15 cellular contexts compared by ENCODE assay signal in genomic region chr2:68255736-68256450, GRCh38. TPM values are rescaled to one million over a fixed set of nuclear protein-coding genes. Genes with fewer than 3 reads are reported as not detected.
A peak's percentile ranks its signal among the peaks of the same experiment; 100 is the strongest.
DNase-seq lines count a peak whose midpoint lies in the region; ATAC-seq, FAIRE-seq and TF ChIP-seq lines count a peak whose summit lies in the region.
"Had no signal": no experiment of that assay in that cellular context is flagged by ENCODE, and none has a peak within 500 bp of the region (broad histone marks: within the 10 kb centered on the region; RNA-seq: fewer than 3 reads in every experiment).

No MANE protein-coding gene starts in this region.

- H3K79me1 ChIP-seq in mesenchymal stem cell (replicated peaks; ENCODE audit: low read length, poor library complexity, severe bottlenecking) = no peaks in the 10 kb centered on the region

- DNase-seq in CD14-positive monocyte (ENCODE audit: low spot score) (no peak), HT1080 (ENCODE audit: low read depth) (peak; percentile 51), K562 (ENCODE audit: extremely low read depth in 1 of 4, low spot score in 3 of 4) (no peak), mesenchymal stem cell (no peak), occipital lobe (lab: John Stamatoyannopoulos, UW) (no peak), NCI-H1105 (lab: John Stamatoyannopoulos, UW) (no peak), NCI-H748 (lab: John Stamatoyannopoulos, UW; ENCODE audit: unreplicated experiment) (no peak)
- DNase-seq in activated CD8-positive, alpha-beta memory T cell treated with anti-CD3 and anti-CD28 coated beads for 24 hours = no peak
- DNase-seq: activated naive CD4-positive, alpha-beta T cell treated with anti-CD3 and anti-CD28 coated beads, Interleukin-2, amount 10 ng/mL, durations not matched to agents 7 days and 5 days; CD8-positive, alpha-beta memory T cell; kidney; NCI-H1417 treated with DMSO at 0.1 percent for 48 hours; NCI-H510A; right lobe of liver had no signal

- H3K4me2 ChIP-seq in K562 (ENCODE audit: insufficient read depth, low read length) (no peak overlapping the region), mesenchymal stem cell (ENCODE audit: low read length, poor library complexity, severe bottlenecking) (no peak overlapping the region)

- ATAC-seq in K562 = no peak
- ATAC-seq: gastroesophageal sphincter, right lobe of liver had no signal

- WGBS in K562 (ENCODE audit: insufficient coverage, low coverage, missing lambda C conversion rate) = 93% methylated on average over 1 of the region's 1 CpG
- 74% methylated on average over 1 of the region's 1 CpG for WGBS in mesenchymal stem cell

- no peak for TF ChIP-seq POLR2A in K562 (conservative IDR thresholded peaks at IDR 0.05)

- no peak overlapping the region for H3K14ac ChIP-seq in mesenchymal stem cell (ENCODE audit: low read length in 2 of 2)

- H3K4me1 Mint-ChIP-seq in CD14-positive monocyte = peaks cover 24% of the 10 kb centered on the region

- no peak for TF ChIP-seq RAD21 in K562 (CRISPR knock-in tag; conservative IDR thresholded peaks at IDR 0.05 in 1 of 2, IDR thresholded peaks at IDR 0.05 in 1 of 2)

- peaks cover 0 to 5% (median 0%) of the 10 kb centered on the region in 3 donors for H3K27me3 Mint-ChIP-seq in CD14-positive monocyte (ENCODE audit: low read depth in 3 of 3)

- H2BK120ac ChIP-seq in mesenchymal stem cell (ENCODE audit: low read depth, low read length) = no peak overlapping the region

- H2BK5ac ChIP-seq in mesenchymal stem cell (ENCODE audit: low read depth, low read length, poor library complexity, severe bottlenecking) = no peak overlapping the region

- no peaks in the 10 kb centered on the region for H3K9me1 ChIP-seq in K562 (ENCODE audit: control insufficient read depth, insufficient read depth, low read length)

- intact Hi-C loops in CD14-positive monocyte (cut with micrococcal nuclease) (loop anchor here in 1 of 2 donors (10.0 kb wide), 2 partner anchors 169 to 191 kb away; partner anchors contain the start of gene C1D), K562 (cut with micrococcal nuclease) (no loop called here)

- no peak overlapping the region for H3K27ac ChIP-seq in K562 (ENCODE audit: extremely low read depth, low read depth, low read length)
- no peak overlapping the region for H3K27ac ChIP-seq in mesenchymal stem cell (ENCODE audit: low read length, poor library complexity, severe bottlenecking)
- H3K27ac ChIP-seq: gastroesophageal sphincter, right lobe of liver had no signal

- H2AFZ ChIP-seq in K562 (ENCODE audit: low read depth, low read length) (no peak overlapping the region), mesenchymal stem cell (ENCODE audit: low read depth, low read length) (no peak overlapping the region)

- H3K4me1 ChIP-seq in K562 (replicated peaks in 1 of 2; ENCODE audit: control insufficient read depth in 2 of 2, insufficient read depth in 2 of 2, low read length in 2 of 2) (peaks cover 4 to 15% of the 10 kb centered on the region in 2 experiments; a peak in 4 of 5 replicates), mesenchymal stem cell (ENCODE audit: control insufficient read depth, insufficient read depth, low read depth, low read length) (no peaks in the 10 kb centered on the region)
- H3K4me1 ChIP-seq: right lobe of liver had no signal

- H2BK12ac ChIP-seq in mesenchymal stem cell (ENCODE audit: low read length in 2 of 2) = no peak overlapping the region

- no peak overlapping the region for H3K4me3 Mint-ChIP-seq in CD14-positive monocyte
- H3K4me3 Mint-ChIP-seq: activated naive CD4-positive, alpha-beta T cell treated with anti-CD3 and anti-CD28 coated beads, Interleukin-2, amount 10 ng/mL, durations not matched to agents 7 days and 5 days; CD8-positive, alpha-beta memory T cell had no signal

- peak overlapping the region in 4 of 7 donors; percentile 6 to 68 (median 44) for H3K27ac Mint-ChIP-seq in CD14-positive monocyte
- H3K27ac Mint-ChIP-seq: activated naive CD4-positive, alpha-beta T cell treated with anti-CD3 and anti-CD28 coated beads, Interleukin-2, amount 10 ng/mL, durations not matched to agents 7 days and 5 days had no signal

- in situ Hi-C loops in K562 (cut with MboI) = no loop called here

- H2AK5ac ChIP-seq in mesenchymal stem cell (ENCODE audit: low read length, severe bottlenecking) = no peak overlapping the region

- no TSS peak for BruUV-seq in K562 (replicated peaks; lab: Mats Ljungman, UMichigan)

- H4K91ac ChIP-seq in mesenchymal stem cell (ENCODE audit: low read length) = no peak overlapping the region

- no peak overlapping the region for H3K9ac ChIP-seq in K562 (ENCODE audit: insufficient read depth in 1 of 2, low read depth in 2 of 2, low read length in 2 of 2)
- peak overlapping the region; percentile 54 for H3K9ac ChIP-seq in mesenchymal stem cell (ENCODE audit: low read length)

- peaks cover 36% of the 10 kb centered on the region for H3K79me2 ChIP-seq in K562 (ENCODE audit: control insufficient read depth, insufficient read depth, low read length)

- H3K27me3 ChIP-seq in K562 (ENCODE audit: control insufficient read depth in 2 of 2, insufficient read depth in 2 of 2, low read length in 2 of 2) = no peaks in the 10 kb centered on the region
- H3K27me3 ChIP-seq in mesenchymal stem cell (ENCODE audit: control insufficient read depth in 1 of 2, insufficient read depth in 1 of 2, low read length in 2 of 2) = no peaks in the 10 kb centered on the region
- H3K27me3 ChIP-seq: gastroesophageal sphincter, right lobe of liver had no signal

- no peak for FAIRE-seq in K562 (lab: Jason Lieb, UNC)
- FAIRE-seq: kidney had no signal

- H3K18ac ChIP-seq in mesenchymal stem cell (ENCODE audit: low read depth in 1 of 2, low read length in 2 of 2) = no peak overlapping the region

- H3K23ac ChIP-seq in mesenchymal stem cell (ENCODE audit: low read length in 2 of 2) = no peak overlapping the region

- no peak overlapping the region for H4K8ac ChIP-seq in mesenchymal stem cell (ENCODE audit: low read length)

- H3K4me3 ChIP-seq in K562 = no peak overlapping the region
- H3K4me3 ChIP-seq in mesenchymal stem cell (ENCODE audit: insufficient read depth in 1 of 2, low read depth in 1 of 2, low read length in 2 of 2) = no peak overlapping the region
- H3K4me3 ChIP-seq: gastroesophageal sphincter, right lobe of liver had no signal

- POLR2A ChIA-PET in K562 (lab: Yijun Ruan, JAX) = no interaction called here

- H3K36me3 ChIP-seq in K562 (ENCODE audit: control insufficient read depth, insufficient read depth, low read length) (peaks cover under 1% of the 10 kb centered on the region), mesenchymal stem cell (ENCODE audit: control insufficient read depth in 1 of 2, insufficient read depth in 2 of 2, low read depth in 1 of 2, low read length in 2 of 2) (no peaks in the 10 kb centered on the region)
- H3K36me3 ChIP-seq: gastroesophageal sphincter, right lobe of liver had no signal

- TF ChIP-seq EP300 in K562 (IDR thresholded peaks at IDR 0.05; ENCODE audit: low read length) = no peak

- no peak overlapping the region for H2BK15ac ChIP-seq in mesenchymal stem cell (ENCODE audit: low read depth, poor library complexity, severe bottlenecking)

- TF ChIP-seq CTCF in CD14-positive monocyte (IDR thresholded peaks at IDR 0.05) (no peak), K562 (IDR thresholded peaks at IDR 0.05 in 2 of 3, conservative IDR thresholded peaks at IDR 0.05 in 1 of 3; ENCODE audit: insufficient read depth in 2 of 3, low read depth in 1 of 3, low read length in 3 of 3) (no peak)

- H3K36me3 Mint-ChIP-seq in CD14-positive monocyte = no peaks in the 10 kb centered on the region

- no peak overlapping the region for H3K4ac ChIP-seq in mesenchymal stem cell (ENCODE audit: low read depth in 1 of 2, low read length in 2 of 2)

- H3K9me3 ChIP-seq in K562 (replicated peaks; ENCODE audit: control insufficient read depth, insufficient read depth, low read depth, low read length) (no peaks in the 10 kb centered on the region), mesenchymal stem cell (ENCODE audit: control insufficient read depth, low read length) (no peaks in the 10 kb centered on the region)
- H3K9me3 ChIP-seq: gastroesophageal sphincter, right lobe of liver had no signal

- CTCF ChIA-PET in K562 (lab: Yijun Ruan, JAX; ENCODE audit: low intra/inter-chr PET ratio) = no interaction called here

- peaks cover 0 to 3% (median 0%) of the 10 kb centered on the region in 7 donors for H3K9me3 Mint-ChIP-seq in CD14-positive monocyte
- H3K9me3 Mint-ChIP-seq: activated naive CD4-positive, alpha-beta T cell treated with anti-CD3 and anti-CD28 coated beads, Interleukin-2, amount 10 ng/mL, durations not matched to agents 7 days and 5 days; CD8-positive, alpha-beta memory T cell had no signal

- peaks cover 3% of the 10 kb centered on the region; the same call in 1 of the 2 replicates for H4K20me1 ChIP-seq in K562 (replicated peaks; ENCODE audit: control insufficient read depth, insufficient read depth, low read length)

RNA-seq across cellular contexts. Expression of gene PPP3R1, which starts 3.6 kb away (rescaled TPM):
- 10 to 100 TPM in 1 of 2 donors, 1 to 10 TPM in 1; 8.7 to 10.7 TPM for polyA plus RNA-seq in CD14-positive monocyte
- 13.1 and 22.4 TPM in 2 replicates for total RNA-seq in HT1080 (2014; rRNA removed; shearing (Covaris generic))
- 55.6 and 69.2 TPM in 2 replicates for polyA plus RNA-seq in HT1080 (2015; cell fraction: cytosol; rRNA removed)
- polyA plus RNA-seq in HT1080 (2015; cell fraction: nucleus; rRNA removed) = 39.8 and 56.5 TPM in 2 replicates
- total RNA-seq in K562 (2011; cell fraction: chromatin; rRNA removed; ENCODE audit: low replicate concordance) = 5.5 and 20.3 TPM in 2 replicates
- total RNA-seq in K562 (2011; cell fraction: nucleolus; rRNA removed) = 4.0 and 5.4 TPM in 2 replicates
- 16.5 and 35.3 TPM in 2 replicates for total RNA-seq in K562 (2011; cell fraction: nucleoplasm; rRNA removed)
- 10.5 and 12.5 TPM in 2 replicates for total RNA-seq in K562 (2014; rRNA removed)
- 38.1 and 44.4 TPM in 2 replicates for total RNA-seq in K562 (2014; rRNA removed; fragmentation: Illumina TruSeq; extraction: Trizol)
- 29.3 and 30.0 TPM in 2 replicates for total RNA-seq in K562 (2015; rRNA removed; fragmentation: Illumina TruSeq; extraction: Trizol)
- total RNA-seq in K562 (2021) = 69.5 and 70.0 TPM in 2 replicates
- 6.9 and 22.2 TPM in 2 replicates for polyA plus RNA-seq in K562 (2011; rRNA removed)
- polyA plus RNA-seq in K562 (2011; cell fraction: cytosol; rRNA removed) = 4.3 and 6.2 TPM in 2 replicates
- 4.3 and 5.0 TPM in 2 replicates for polyA plus RNA-seq in K562 (2011; cell fraction: nucleus; rRNA removed)
- 39.5 and 45.7 TPM in 2 replicates for polyA plus RNA-seq in K562 (2012)
- polyA plus RNA-seq in K562 (2014; fragmentation: Illumina TruSeq; extraction: Trizol) = 44.2 and 48.8 TPM in 2 replicates
- polyA plus RNA-seq in K562 (2014; fragmentation: Nextera tagmentation; extraction: Ambion mirVana) = 10 to 100 TPM in 1 of 2 experiments, 1 to 10 TPM in 1; 3.7 to 12.3 TPM
- 23.2 and 24.8 TPM in 2 replicates for polyA plus RNA-seq in K562 (2014; rRNA removed)
- polyA minus RNA-seq in K562 (2011; rRNA and poly(A)+ RNA removed) = 18.4 and 33.2 TPM in 2 replicates
- polyA minus RNA-seq in K562 (2011; cell fraction: cytosol; rRNA and poly(A)+ RNA removed) = 16.5 and 25.1 TPM in 2 replicates
- 5.4 and 6.0 TPM in 2 replicates for polyA minus RNA-seq in K562 (2011; cell fraction: nucleus; rRNA and poly(A)+ RNA removed)
- polyA plus RNA-seq in mesenchymal stem cell (2013, experiment 1 of 2) = 28.6 TPM
- polyA plus RNA-seq in mesenchymal stem cell (2013, experiment 2 of 2) = 29.2 TPM
- 67.7 TPM for total RNA-seq in occipital lobe
